8 cellular contexts compared by ENCODE assay signal in the genomic region with DNA sequence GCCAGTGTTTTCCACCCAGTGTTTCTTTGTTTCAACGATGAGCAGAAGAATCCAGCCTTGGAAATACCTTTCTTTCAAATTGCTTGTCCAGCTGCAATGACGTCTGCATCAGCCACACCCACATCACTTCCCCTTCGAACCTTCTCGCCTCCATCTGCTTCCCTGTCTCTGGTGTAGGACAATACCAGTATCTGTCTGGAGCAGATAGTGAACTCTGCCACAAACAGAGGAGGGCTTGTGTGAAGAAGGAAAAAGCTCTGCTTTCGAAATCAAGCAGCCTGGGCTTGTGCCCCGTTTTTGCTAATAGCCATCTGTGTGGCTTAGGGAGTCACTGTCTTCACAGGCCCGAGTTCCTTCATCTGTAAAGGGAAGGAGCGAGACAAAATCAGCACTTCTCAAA.
DNase-seq lines count a peak whose midpoint lies in the region; TF ChIP-seq lines count a peak whose summit lies in the region.

No MANE protein-coding gene starts in this region.

- DNase-seq in CD4-positive, alpha-beta memory T cell: peak in 1 of 5 donors; percentile 10
- DNase-seq in SHP77 (lab: John Stamatoyannopoulos, UW) (peak; percentile 52 to 62), fibroblast of mammary gland (ENCODE audit: low read depth) (peak; percentile 43), nucleus accumbens (lab: John Stamatoyannopoulos, UW) (peak in 49 of 56 donors; percentile 14 to 82 (median 66)), NCI-H446 treated with DMSO at 0.1 percent for 48 hours (lab: John Stamatoyannopoulos, UW) (no peak), T1000 (lab: John Stamatoyannopoulos, UW) (no peak), NK-92 (lab: John Stamatoyannopoulos, UW; ENCODE audit: unreplicated experiment) (no peak), NCI-H526 treated with DMSO at 0.1 percent for 48 hours (lab: John Stamatoyannopoulos, UW) (no peak)

- H3K27me3 Mint-ChIP-seq in CD4-positive, alpha-beta memory T cell: no peaks in the 10 kb centered on the region

- H3K4me1 ChIP-seq in CD4-positive, alpha-beta memory T cell (ENCODE audit: insufficient read depth, low read length): peaks cover 68% of the 10 kb centered on the region

- H3K36me3 Mint-ChIP-seq in CD4-positive, alpha-beta memory T cell: peaks cover 0 to 4% of the 10 kb centered on the region in 2 donors

- no peaks in the 10 kb centered on the region for H3K9me3 ChIP-seq in CD4-positive, alpha-beta memory T cell (ENCODE audit: control insufficient read depth in 1 of 2, low read length in 2 of 2)

- H3K4me3 Mint-ChIP-seq in CD4-positive, alpha-beta memory T cell: peak overlapping the region in 7 of 8 donors; percentile 29 to 74 (median 42)

- H3K27ac ChIP-seq in CD4-positive, alpha-beta memory T cell (ENCODE audit: low read depth, low read length): peak overlapping the region; percentile 16

- H3K4me1 Mint-ChIP-seq in CD4-positive, alpha-beta memory T cell: peaks cover 32 to 70% (median 52%) of the 10 kb centered on the region in 4 donors

- no peaks in the 10 kb centered on the region for H3K27me3 ChIP-seq in CD4-positive, alpha-beta memory T cell (ENCODE audit: insufficient read depth, low read length)

- H3K9me3 Mint-ChIP-seq in CD4-positive, alpha-beta memory T cell: peaks cover 0 to 2% (median 0%) of the 10 kb centered on the region in 8 donors

- H3K36me3 ChIP-seq in CD4-positive, alpha-beta memory T cell (ENCODE audit: insufficient read depth, low read length): no peaks in the 10 kb centered on the region

- POLR2A ChIA-PET in CD4-positive, alpha-beta memory T cell (lab: Charles Lee; ENCODE audit: partially characterized antibody): interaction anchor here (0.8 to 4.6 kb wide), 19 partner anchors 9 to 439 kb away, joined by 3 to 21 read pairs (median 4); a partner anchor contains a TSS

- H3K27ac Mint-ChIP-seq in CD4-positive, alpha-beta memory T cell: peak overlapping the region in 6 of 7 donors; percentile 69 to 94 (median 87)

- intact Hi-C loops in CD4-positive, alpha-beta memory T cell (cut with micrococcal nuclease): no loop called here

- CTCF ChIA-PET in CD4-positive, alpha-beta memory T cell (lab: Charles Lee; ENCODE audit: partially characterized antibody): interaction anchor here (0.7 to 1.8 kb wide), 6 partner anchors 84 to 411 kb away, joined by 3 to 6 read pairs (median 3); no protein-coding TSS in a partner anchor

- H3K4me3 ChIP-seq in CD4-positive, alpha-beta memory T cell (ENCODE audit: low read length in 2 of 2): no peak overlapping the region
- no peak overlapping the region for H3K4me3 ChIP-seq in fibroblast of mammary gland (ENCODE audit: control insufficient read depth, low read depth, low read length)

- no peak for TF ChIP-seq CTCF in fibroblast of mammary gland (conservative IDR thresholded peaks at IDR 0.05; ENCODE audit: control insufficient read depth, insufficient read depth, low read depth, low read length)

Comparison
In these comparisons a context has a peak if more than half of its experiments do, and no peak if none do; other contexts are left out.
1. DNase-seq: peak in SHP77 (2 of 2), fibroblast of mammary gland (single experiment) and nucleus accumbens (49 of 56); none in NCI-H446 treated with DMSO at 0.1 percent for 48 hours (single experiment), T1000 (single experiment), NK-92 (single experiment) and NCI-H526 treated with DMSO at 0.1 percent for 48 hours (single experiment).